13 cellular contexts compared by ENCODE assay signal in genomic region chr1:235129774-235130570, GRCh38. TPM values are rescaled to one million over a fixed set of nuclear protein-coding genes. Genes with fewer than 3 reads are reported as not detected.
DNase-seq lines count a peak whose midpoint lies in the region; ATAC-seq and TF ChIP-seq lines count a peak whose summit lies in the region.
"Had no signal": no experiment of that assay in that cellular context is flagged by ENCODE, and none has a peak within 500 bp of the region (broad histone marks: within the 10 kb centered on the region; RNA-seq: fewer than 3 reads in every experiment).

No MANE protein-coding gene starts in this region.

- H3K4me3 ChIP-seq in mammary epithelial cell (replicated peaks in 1 of 3; ENCODE audit: insufficient read depth in 1 of 3, low read depth in 2 of 3, low read length in 3 of 3) (no peak overlapping the region), esophagus muscularis mucosa (no peak overlapping the region)

- H3K27ac ChIP-seq in mammary epithelial cell (ENCODE audit: insufficient read depth, low read depth, low read length) (no peak overlapping the region), esophagus muscularis mucosa (replicated peaks in 1 of 4) (peak overlapping the region in 1 of 4 donors; percentile 95)

- H2AFZ ChIP-seq in mammary epithelial cell (ENCODE audit: low read depth, low read length) = no peak overlapping the region

- H3K4me1 ChIP-seq in mammary epithelial cell (ENCODE audit: insufficient read depth, low read length) (peaks cover 4% of the 10 kb centered on the region), esophagus muscularis mucosa (peaks cover 15 to 31% (median 28%) of the 10 kb centered on the region in 4 donors)

- no peaks in the 10 kb centered on the region for H4K20me1 ChIP-seq in mammary epithelial cell (ENCODE audit: insufficient read depth, low read length)

- POLR2A ChIA-PET in MCF 10A (lab: Yijun Ruan, JAX) = interaction anchor here (0.6 to 11.9 kb wide), 23 partner anchors 8 to 773 kb away, joined by 3 to 149 read pairs (median 4); partner anchors contain the start of genes RBM34 and TBCE

- H3K9me3 Mint-ChIP-seq in MCF 10A (ENCODE audit: unreplicated experiment) (no peaks in the 10 kb centered on the region), type B pancreatic cell (no peaks in the 10 kb centered on the region)

- H3K27me3 ChIP-seq in mammary epithelial cell (ENCODE audit: insufficient read depth, low read length) (no peaks in the 10 kb centered on the region), esophagus muscularis mucosa (no peaks in the 10 kb centered on the region)
- H3K27me3 ChIP-seq: dorsolateral prefrontal cortex had no signal

- no peak for TF ChIP-seq EP300 in esophagus muscularis mucosa (IDR thresholded peaks at IDR 0.05)

- no peak overlapping the region for H3K9ac ChIP-seq in mammary epithelial cell (ENCODE audit: insufficient read depth, low read length)

- dilution Hi-C loops in mammary epithelial cell (cut with HindIII; ENCODE audit: low sequenced_read_pairs) = no loop called here

- no peak overlapping the region for H3K4me2 ChIP-seq in mammary epithelial cell (ENCODE audit: insufficient read depth, low read depth, low read length)

- H3K27me3 Mint-ChIP-seq in MCF 10A (ENCODE audit: insufficient read depth, unreplicated experiment) (no peaks in the 10 kb centered on the region), T-helper 17 cell (no peaks in the 10 kb centered on the region), type B pancreatic cell (no peaks in the 10 kb centered on the region)

- BruUV-seq in MCF 10A (replicated peaks; lab: Mats Ljungman, UMichigan) (no TSS peak), mammary epithelial cell (replicated peaks; lab: Mats Ljungman, UMichigan) (no TSS peak)

- no peak for DNase-seq in MCF 10A (ENCODE audit: unreplicated experiment)
- DNase-seq in mammary epithelial cell = no peak
- no peak for DNase-seq in T-helper 17 cell
- peak; percentile 8 for DNase-seq in esophagus muscularis mucosa (ENCODE audit: extremely low spot score)
- no peak for DNase-seq in type B pancreatic cell (ENCODE audit: extremely low spot score, unreplicated experiment)
- DNase-seq in GM03348 (ENCODE audit: low spot score) = no peak
- no peak for DNase-seq in NCI-H2227 (lab: John Stamatoyannopoulos, UW; ENCODE audit: unreplicated experiment)
- DNase-seq: dorsolateral prefrontal cortex; GF-D8; occipital lobe; stimulated activated CD4-positive, alpha-beta T cell treated with anti-CD3 and anti-CD28 coated beads, Interleukin-15, amount 100 ng/mL, for 24 hours had no signal

- no peak for ATAC-seq in T-helper 17 cell
- ATAC-seq in GM21717 (IDR thresholded peaks at IDR 0.05; ENCODE audit: unreplicated experiment) = no peak
- ATAC-seq: left colon had no signal

- peak overlapping the region; percentile 99 for H3K27ac Mint-ChIP-seq in MCF 10A (ENCODE audit: low read depth, unreplicated experiment)
- peak overlapping the region; percentile 99 for H3K27ac Mint-ChIP-seq in T-helper 17 cell
- H3K27ac Mint-ChIP-seq in type B pancreatic cell = peak overlapping the region; percentile 59

- in situ Hi-C loops in mammary epithelial cell (cut with MboI; ENCODE audit: low sequenced_read_pairs in 2 of 2) = no loop called here

- H3K4me3 Mint-ChIP-seq in MCF 10A (ENCODE audit: unreplicated experiment) = peak overlapping the region; percentile 100
- H3K4me3 Mint-ChIP-seq in T-helper 17 cell = peak overlapping the region; percentile 99
- H3K4me3 Mint-ChIP-seq in type B pancreatic cell = peak overlapping the region; percentile 49

- peaks cover 85% of the 10 kb centered on the region for H3K36me3 Mint-ChIP-seq in MCF 10A (ENCODE audit: insufficient read depth, unreplicated experiment)
- no peaks in the 10 kb centered on the region for H3K36me3 Mint-ChIP-seq in T-helper 17 cell (ENCODE audit: low read depth)
- peaks cover 12% of the 10 kb centered on the region for H3K36me3 Mint-ChIP-seq in type B pancreatic cell

- H3K36me3 ChIP-seq in mammary epithelial cell (ENCODE audit: insufficient read depth, low read length) (peaks cover 13% of the 10 kb centered on the region), esophagus muscularis mucosa (peaks cover 20 to 48% (median 32%) of the 10 kb centered on the region in 4 donors)

- TF ChIP-seq CTCF in MCF 10A (IDR thresholded peaks at IDR 0.05; ENCODE audit: unreplicated experiment) (no peak), mammary epithelial cell (conservative IDR thresholded peaks at IDR 0.05 in 1 of 2, IDR thresholded peaks at IDR 0.05 in 1 of 2; ENCODE audit: extremely low read depth in 1 of 2, insufficient read depth in 1 of 2, low read depth in 1 of 2, low read length in 2 of 2) (no peak), esophagus muscularis mucosa (IDR thresholded peaks at IDR 0.05) (no peak), type B pancreatic cell (conservative IDR thresholded peaks at IDR 0.05) (no peak)

- H3K9me3 ChIP-seq in mammary epithelial cell (replicated peaks; ENCODE audit: insufficient read depth, low read length) (no peaks in the 10 kb centered on the region), T-helper 17 cell (ENCODE audit: control insufficient read depth, low read length, poor library complexity, severe bottlenecking) (no peaks in the 10 kb centered on the region), esophagus muscularis mucosa (no peaks in the 10 kb centered on the region)

- intact Hi-C loops in MCF 10A (cut with micrococcal nuclease) (no loop called here), mammary epithelial cell (cut with micrococcal nuclease) (loop anchor here (2.0 kb wide), 1 partner anchor 31 kb away; the partner anchor contains the start of gene RBM34), esophagus muscularis mucosa (cut with DNase I) (loop anchor here (10.0 kb wide), 1 partner anchor 195 kb away; the partner anchor contains the start of genes ARID4B and GGPS1)

- H3K4me1 Mint-ChIP-seq in MCF 10A (ENCODE audit: insufficient read depth, unreplicated experiment) = peaks cover 15% of the 10 kb centered on the region
- peaks cover 26% of the 10 kb centered on the region for H3K4me1 Mint-ChIP-seq in T-helper 17 cell
- peaks cover 17% of the 10 kb centered on the region for H3K4me1 Mint-ChIP-seq in type B pancreatic cell (ENCODE audit: unreplicated experiment)

- H3K79me2 ChIP-seq in mammary epithelial cell (ENCODE audit: insufficient read depth, low read length) = peaks cover 37% of the 10 kb centered on the region

- 79% methylated on average over 4 of the region's 4 CpGs for WGBS in mammary epithelial cell (ENCODE audit: low coverage, missing lambda C conversion rate)
- WGBS in esophagus muscularis mucosa = 87% methylated on average over 4 of the region's 4 CpGs

- TF ChIP-seq POLR2A in esophagus muscularis mucosa (IDR thresholded peaks at IDR 0.05; ENCODE audit: low read depth) = no peak

- CTCF ChIA-PET in MCF 10A (lab: Yijun Ruan, JAX) (interaction anchor here (0.5 to 5.1 kb wide), 7 partner anchors 22 to 644 kb away, joined by 3 to 25 read pairs (median 4); no protein-coding TSS in a partner anchor), mammary epithelial cell (lab: Charles Lee; ENCODE audit: low non-redundant PET) (no interaction called here)

RNA-seq across cellular contexts. Expression of gene TOMM20, which starts 1.3 kb away (rescaled TPM):
- total RNA-seq in MCF 10A (2022) (309 and 339 TPM in 2 replicates), mammary epithelial cell (100 to 1,000 TPM in 1 of 2 donors, 10 to 100 TPM in 1; 96.5 to 102 TPM), T-helper 17 cell (100 to 1,000 TPM; 105 to 112 TPM), esophagus muscularis mucosa (10 to 100 TPM; 59.7 to 94.3 (median 86.3) TPM), type B pancreatic cell (ENCODE audit: low replicate concordance) (113 and 119 TPM in 2 replicates)
- 54.8 TPM for polyA plus RNA-seq in mammary epithelial cell
- 44.8 TPM for polyA minus RNA-seq in mammary epithelial cell

RNA-seq across cellular contexts. Expression of gene RBM34, which starts 31.1 kb away (rescaled TPM):
- total RNA-seq in MCF 10A (2022) (150 and 184 TPM in 2 replicates), mammary epithelial cell (10 to 100 TPM; 44.8 to 96.2 TPM), T-helper 17 cell (100 to 1,000 TPM; 147 to 148 TPM), esophagus muscularis mucosa (10 to 100 TPM; 41.9 to 57.2 (median 53.4) TPM), type B pancreatic cell (ENCODE audit: low replicate concordance) (74.9 and 83.5 TPM in 2 replicates)
- 28.4 TPM for polyA plus RNA-seq in mammary epithelial cell
- 32.6 TPM for polyA minus RNA-seq in mammary epithelial cell

Comparison
In these comparisons a context has a peak if more than half of its experiments do, and no peak if none do; other contexts are left out.
1. H3K4me3 Mint-ChIP-seq: peak in every context shown above with its lines; median percentile 100 in MCF 10A; 99 in T-helper 17 cell; 49 in type B pancreatic cell.